In the genomic region with DNA sequence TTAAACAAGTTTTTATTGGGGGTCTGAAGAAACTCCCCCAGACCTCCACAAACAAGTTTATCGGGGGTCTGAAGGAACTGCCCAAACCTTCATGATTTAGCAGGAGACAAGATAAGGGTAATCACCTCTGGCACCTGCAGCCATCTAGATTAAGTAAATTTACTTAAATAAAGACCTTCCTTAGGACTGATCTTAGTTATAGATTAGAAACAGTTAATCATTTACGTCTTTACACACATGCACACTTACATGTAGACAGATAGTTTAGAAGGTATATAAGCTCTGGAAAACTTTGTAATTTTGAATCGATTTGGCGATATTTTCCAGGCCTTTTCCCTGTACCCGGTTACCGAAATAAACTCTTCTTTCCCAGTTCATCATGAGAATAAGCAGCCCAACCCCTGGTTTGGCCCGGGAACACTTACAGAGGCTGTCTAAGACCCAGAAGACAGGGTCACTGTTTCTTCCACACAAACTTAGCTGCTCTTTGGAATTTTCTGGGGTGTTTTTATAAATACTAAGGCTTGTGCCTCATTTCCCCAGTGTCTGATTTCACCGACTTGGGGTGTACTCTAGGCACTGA, we compare ENCODE assay signal across 1 cellular context.
TF ChIP-seq lines count a peak whose summit lies in the region.

No MANE protein-coding gene starts in this region.

TF ChIP-seq in GM12878, 131 proteins besides CTCF, POLR2A, EP300 and RAD21 (continued from another document):
- TF ChIP-seq, protein P1, sequence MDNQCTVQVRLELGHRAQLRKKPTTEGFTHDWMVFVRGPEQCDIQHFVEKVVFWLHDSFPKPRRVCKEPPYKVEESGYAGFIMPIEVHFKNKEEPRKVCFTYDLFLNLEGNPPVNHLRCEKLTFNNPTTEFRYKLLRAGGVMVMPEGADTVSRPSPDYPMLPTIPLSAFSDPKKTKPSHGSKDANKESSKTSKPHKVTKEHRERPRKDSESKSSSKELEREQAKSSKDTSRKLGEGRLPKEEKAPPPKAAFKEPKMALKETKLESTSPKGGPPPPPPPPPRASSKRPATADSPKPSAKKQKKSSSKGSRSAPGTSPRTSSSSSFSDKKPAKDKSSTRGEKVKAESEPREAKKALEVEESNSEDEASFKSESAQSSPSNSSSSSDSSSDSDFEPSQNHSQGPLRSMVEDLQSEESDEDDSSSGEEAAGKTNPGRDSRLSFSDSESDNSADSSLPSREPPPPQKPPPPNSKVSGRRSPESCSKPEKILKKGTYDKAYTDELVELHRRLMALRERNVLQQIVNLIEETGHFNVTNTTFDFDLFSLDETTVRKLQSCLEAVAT (IDR thresholded peaks at IDR 0.05): peak; percentile 54
- TF ChIP-seq SREBF2 (IDR thresholded peaks at IDR 0.05; ENCODE audit: low read length) (no peak), BHLHE40 (IDR thresholded peaks at IDR 0.05; ENCODE audit: borderline replicate concordance in 1 of 2, low read depth in 2 of 2, low read length in 1 of 2) (no peak), TARDBP (IDR thresholded peaks at IDR 0.05; ENCODE audit: borderline replicate concordance) (no peak), HDGF (IDR thresholded peaks at IDR 0.05) (no peak), KDM1A (IDR thresholded peaks at IDR 0.05; ENCODE audit: borderline replicate concordance) (no peak), SMAD1 (IDR thresholded peaks at IDR 0.05; ENCODE audit: low read depth, partially characterized antibody) (no peak), MEF2B (IDR thresholded peaks at IDR 0.05; ENCODE audit: partially characterized antibody, poor library complexity, severe bottlenecking) (no peak), IKZF2 (IDR thresholded peaks at IDR 0.05) (no peak), SKIL (IDR thresholded peaks at IDR 0.05; ENCODE audit: low read depth, poor library complexity, severe bottlenecking) (peak; percentile 13), TAF1 (IDR thresholded peaks at IDR 0.05; ENCODE audit: borderline replicate concordance, low read depth, low read length) (no peak), CREB1 (IDR thresholded peaks at IDR 0.05; ENCODE audit: low read depth) (no peak), JUNB (IDR thresholded peaks at IDR 0.05) (no peak)
- TF ChIP-seq, protein P2, sequence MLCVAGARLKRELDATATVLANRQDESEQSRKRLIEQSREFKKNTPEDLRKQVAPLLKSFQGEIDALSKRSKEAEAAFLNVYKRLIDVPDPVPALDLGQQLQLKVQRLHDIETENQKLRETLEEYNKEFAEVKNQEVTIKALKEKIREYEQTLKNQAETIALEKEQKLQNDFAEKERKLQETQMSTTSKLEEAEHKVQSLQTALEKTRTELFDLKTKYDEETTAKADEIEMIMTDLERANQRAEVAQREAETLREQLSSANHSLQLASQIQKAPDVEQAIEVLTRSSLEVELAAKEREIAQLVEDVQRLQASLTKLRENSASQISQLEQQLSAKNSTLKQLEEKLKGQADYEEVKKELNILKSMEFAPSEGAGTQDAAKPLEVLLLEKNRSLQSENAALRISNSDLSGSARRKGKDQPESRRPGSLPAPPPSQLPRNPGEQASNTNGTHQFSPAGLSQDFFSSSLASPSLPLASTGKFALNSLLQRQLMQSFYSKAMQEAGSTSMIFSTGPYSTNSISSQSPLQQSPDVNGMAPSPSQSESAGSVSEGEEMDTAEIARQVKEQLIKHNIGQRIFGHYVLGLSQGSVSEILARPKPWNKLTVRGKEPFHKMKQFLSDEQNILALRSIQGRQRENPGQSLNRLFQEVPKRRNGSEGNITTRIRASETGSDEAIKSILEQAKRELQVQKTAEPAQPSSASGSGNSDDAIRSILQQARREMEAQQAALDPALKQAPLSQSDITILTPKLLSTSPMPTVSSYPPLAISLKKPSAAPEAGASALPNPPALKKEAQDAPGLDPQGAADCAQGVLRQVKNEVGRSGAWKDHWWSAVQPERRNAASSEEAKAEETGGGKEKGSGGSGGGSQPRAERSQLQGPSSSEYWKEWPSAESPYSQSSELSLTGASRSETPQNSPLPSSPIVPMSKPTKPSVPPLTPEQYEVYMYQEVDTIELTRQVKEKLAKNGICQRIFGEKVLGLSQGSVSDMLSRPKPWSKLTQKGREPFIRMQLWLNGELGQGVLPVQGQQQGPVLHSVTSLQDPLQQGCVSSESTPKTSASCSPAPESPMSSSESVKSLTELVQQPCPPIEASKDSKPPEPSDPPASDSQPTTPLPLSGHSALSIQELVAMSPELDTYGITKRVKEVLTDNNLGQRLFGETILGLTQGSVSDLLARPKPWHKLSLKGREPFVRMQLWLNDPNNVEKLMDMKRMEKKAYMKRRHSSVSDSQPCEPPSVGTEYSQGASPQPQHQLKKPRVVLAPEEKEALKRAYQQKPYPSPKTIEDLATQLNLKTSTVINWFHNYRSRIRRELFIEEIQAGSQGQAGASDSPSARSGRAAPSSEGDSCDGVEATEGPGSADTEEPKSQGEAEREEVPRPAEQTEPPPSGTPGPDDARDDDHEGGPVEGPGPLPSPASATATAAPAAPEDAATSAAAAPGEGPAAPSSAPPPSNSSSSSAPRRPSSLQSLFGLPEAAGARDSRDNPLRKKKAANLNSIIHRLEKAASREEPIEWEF (IDR thresholded peaks at IDR 0.05; ENCODE audit: insufficient replicate concordance, low read depth, low read length): no peak
